24 cellular contexts compared by ENCODE assay signal in genomic region chrX:63750846-63751245, GRCh38. TPM values are rescaled to one million over a fixed set of nuclear protein-coding genes. Genes with fewer than 3 reads are reported as not detected.
DNase-seq lines count a peak whose midpoint lies in the region; ATAC-seq and TF ChIP-seq lines count a peak whose summit lies in the region.
"Had no signal": no experiment of that assay in that cellular context is flagged by ENCODE, and none has a peak within 500 bp of the region (broad histone marks: within the 10 kb centered on the region; RNA-seq: fewer than 3 reads in every experiment).

No MANE protein-coding gene starts in this region.

- H4K20me1 ChIP-seq in GM23338 (replicated peaks; ENCODE audit: insufficient read depth): no peaks in the 10 kb centered on the region; the same call in 1 of the 2 replicates

- POLR2A ChIA-PET in CD4-positive, alpha-beta T cell (lab: Charles Lee): no interaction called here

- no peaks in the 10 kb centered on the region for H3K9me3 ChIP-seq in stomach
- no peaks in the 10 kb centered on the region for H3K9me3 ChIP-seq in CD4-positive, alpha-beta T cell (ENCODE audit: control insufficient read depth, low read length)
- H3K9me3 ChIP-seq: heart left ventricle had no signal

- H3K4me3 Mint-ChIP-seq in GM23338 (no peak overlapping the region), neural crest cell (peak overlapping the region; percentile 93)
- H3K4me3 Mint-ChIP-seq in CD4-positive, alpha-beta T cell: no peak overlapping the region
- H3K4me3 Mint-ChIP-seq: activated T-cell treated with anti-CD3 and anti-CD28 coated beads, Interleukin-2, amount 50 U/mL, for 72 hours had no signal

- peaks cover 80% of the 10 kb centered on the region for H3K79me2 ChIP-seq in GM23338 (replicated peaks; ENCODE audit: insufficient read depth)

- no peak overlapping the region for H3K27ac ChIP-seq in GM23338 (ENCODE audit: low read depth)
- peak overlapping the region in 1 of 5 donors; percentile 11 for H3K27ac ChIP-seq in stomach
- H3K27ac ChIP-seq in CD4-positive, alpha-beta T cell (ENCODE audit: low read depth, low read length): no peak overlapping the region

- H3K36me3 ChIP-seq in GM23338 (ENCODE audit: insufficient read depth) (no peaks in the 10 kb centered on the region; the same call in 1 of the 2 replicates), stomach (no peaks in the 10 kb centered on the region)
- H3K36me3 ChIP-seq: heart left ventricle had no signal

- H3K27me3 ChIP-seq in GM23338 (ENCODE audit: insufficient read depth) (no peaks in the 10 kb centered on the region), stomach (no peaks in the 10 kb centered on the region)
- H3K27me3 ChIP-seq in CD4-positive, alpha-beta T cell (ENCODE audit: control insufficient read depth, insufficient read depth, low read length): no peaks in the 10 kb centered on the region
- H3K27me3 ChIP-seq: heart left ventricle had no signal

- H3K4me1 ChIP-seq in GM23338 (ENCODE audit: insufficient read depth): peaks cover 29% of the 10 kb centered on the region
- H3K4me1 ChIP-seq in stomach: peaks cover 0 to 39% (median 22%) of the 10 kb centered on the region in 4 donors

- intact Hi-C loops in stomach (cut with DNase I; ENCODE audit: low total_unique reads): no loop called here
- intact Hi-C loops in CD4-positive, alpha-beta T cell (cut with DNase I, micrococcal nuclease): loop anchor here (5.0 to 10.0 kb wide), 2 partner anchors 189 to 1784 kb away; partner anchors contain the start of gene LAS1L (in 2 of the 2)

- peaks cover 46% of the 10 kb centered on the region for H3K4me1 Mint-ChIP-seq in GM23338
- peaks cover 63% of the 10 kb centered on the region for H3K4me1 Mint-ChIP-seq in neural crest cell
- H3K4me1 Mint-ChIP-seq in CD4-positive, alpha-beta T cell (ENCODE audit: low read depth): peaks cover 57% of the 10 kb centered on the region

- 60 to 74% (median 69%) methylated on average over 2 of the region's 2 CpGs for WGBS in stomach, 5 donors

- H3K4me2 ChIP-seq in GM23338: peak overlapping the region; percentile 41; the same call in 1 of the 2 replicates

- H2AFZ ChIP-seq in GM23338: no peak overlapping the region

- H3F3A ChIP-seq in GM23338 (replicated peaks; ENCODE audit: low read depth): no peaks in the 10 kb centered on the region

- no peaks in the 10 kb centered on the region for H3K9me2 ChIP-seq in GM23338 (ENCODE audit: insufficient read depth)

- no peak for TF ChIP-seq CTCF in GM23338 (conservative IDR thresholded peaks at IDR 0.05; ENCODE audit: low read depth in 2 of 2)
- TF ChIP-seq CTCF in neural crest cell (conservative IDR thresholded peaks at IDR 0.05): no peak
- no peak for TF ChIP-seq CTCF in stomach (IDR thresholded peaks at IDR 0.05)
- TF ChIP-seq CTCF in CD4-positive, alpha-beta T cell (IDR thresholded peaks at IDR 0.05): no peak

- TF ChIP-seq POLR2A in stomach (IDR thresholded peaks at IDR 0.05): no peak

- H3K27ac Mint-ChIP-seq in GM23338 (no peak overlapping the region), neural crest cell (ENCODE audit: unreplicated experiment) (peak overlapping the region; percentile 69)
- no peak overlapping the region for H3K27ac Mint-ChIP-seq in CD4-positive, alpha-beta T cell
- H3K27ac Mint-ChIP-seq: activated T-cell treated with anti-CD3 and anti-CD28 coated beads, Interleukin-2, amount 50 U/mL, for 72 hours had no signal

- H3K9me3 Mint-ChIP-seq in GM23338: no peaks in the 10 kb centered on the region; the same call in 2 of the 3 replicates
- H3K9me3 Mint-ChIP-seq in neural crest cell: peaks cover 5% of the 10 kb centered on the region
- no peaks in the 10 kb centered on the region for H3K9me3 Mint-ChIP-seq in CD4-positive, alpha-beta T cell
- H3K9me3 Mint-ChIP-seq: activated T-cell treated with anti-CD3 and anti-CD28 coated beads, Interleukin-2, amount 50 U/mL, for 72 hours had no signal

- no peaks in the 10 kb centered on the region for H3K36me3 Mint-ChIP-seq in GM23338 (ENCODE audit: low read depth)
- no peaks in the 10 kb centered on the region for H3K36me3 Mint-ChIP-seq in neural crest cell (ENCODE audit: low read depth)
- H3K36me3 Mint-ChIP-seq in CD4-positive, alpha-beta T cell (ENCODE audit: low read depth): peaks cover 11% of the 10 kb centered on the region

- H3K4me3 ChIP-seq in GM23338: no peak overlapping the region
- H3K4me3 ChIP-seq in stomach: no peak overlapping the region
- H3K4me3 ChIP-seq: heart left ventricle had no signal

- no peak for TF ChIP-seq EP300 in stomach (IDR thresholded peaks at IDR 0.05)

- CTCF ChIA-PET in CD4-positive, alpha-beta T cell (lab: Charles Lee): no interaction called here

- peak; percentile 42 for DNase-seq in GM23338 (ENCODE audit: low spot score)
- DNase-seq in NCI-H524 (lab: John Stamatoyannopoulos, UW): peak; percentile 80 to 91
- peak; percentile 52 for DNase-seq in ecto neural progenitor cell (ENCODE audit: low spot score)
- DNase-seq in neural crest cell (ENCODE audit: low read depth, low spot score): no peak
- no peak for DNase-seq in stomach
- DNase-seq in NOMO-1 treated with DMSO at 0.1 percent for 48 hours (lab: John Stamatoyannopoulos, UW; ENCODE audit: unreplicated experiment): no peak
- no peak for DNase-seq in CD4-positive, alpha-beta T cell
- DNase-seq in activated CD8-positive, alpha-beta memory T cell treated with anti-CD3 and anti-CD28 coated beads, Interleukin-2, amount 50 U/mL, for 4 hours: no peak
- DNase-seq: activated CD4-positive, alpha-beta T cell treated with anti-CD3 and anti-CD28 coated beads for 48 hours; activated naive CD4-positive, alpha-beta T cell treated with Interleukin-2 at 50 U/mL for 16 hours; activated T-cell treated with anti-CD3 and anti-CD28 coated beads, Interleukin-2, amount 50 U/mL, for 72 hours; amniotic stem cell; dermis blood vessel endothelial cell; DMS153; heart left ventricle; IMR-90; left cardiac atrium; mesenchymal stem cell; naive B cell; NCI-H1105; NCI-H526 treated with DMSO at 0.1 percent for 48 hours; stimulated activated naive CD4-positive, alpha-beta T cell treated with Interleukin-2 at 50 U/mL for 16 hours had no signal

- H3K27me3 Mint-ChIP-seq in GM23338 (ENCODE audit: insufficient read depth, low read depth, poor library complexity) (peaks cover 7% of the 10 kb centered on the region), neural crest cell (ENCODE audit: low read depth) (no peaks in the 10 kb centered on the region)
- no peaks in the 10 kb centered on the region for H3K27me3 Mint-ChIP-seq in CD4-positive, alpha-beta T cell
- H3K27me3 Mint-ChIP-seq: naive B cell had no signal

- ATAC-seq in GM23338: no peak
- no peak for ATAC-seq in CD4-positive, alpha-beta T cell (ENCODE audit: poor library complexity)
- ATAC-seq: activated T-cell treated with anti-CD3 and anti-CD28 coated beads, Interleukin-2, amount 50 U/mL, for 72 hours; heart left ventricle; left cardiac atrium; sciatic nerve; SK-N-SH treated with all-trans-retinoic acid at 6 μM for 48 hours had no signal

TF ChIP-seq in GM23338, 12 proteins besides CTCF, POLR2A, EP300 and RAD21:
- TF ChIP-seq CREB1 (CRISPR knock-in tag; IDR thresholded peaks at IDR 0.05; ENCODE audit: low read depth) (no peak), EZH2phosphoT487 (IDR thresholded peaks at IDR 0.05; ENCODE audit: unreplicated experiment) (no peak), NANOG (IDR thresholded peaks at IDR 0.05; ENCODE audit: borderline replicate concordance) (no peak), STAT1 (IDR thresholded peaks at IDR 0.05; ENCODE audit: unreplicated experiment) (no peak), EZH2 (IDR thresholded peaks at IDR 0.05; ENCODE audit: low read depth, unreplicated experiment) (no peak), REST (IDR thresholded peaks at IDR 0.05; ENCODE audit: unreplicated experiment) (no peak), JUNB (IDR thresholded peaks at IDR 0.05; ENCODE audit: unreplicated experiment) (no peak)

RNA-seq across cellular contexts. Expression of gene ARHGEF9, which starts 34.2 kb away (rescaled TPM):
- 23.1 and 28.2 TPM in 2 replicates for total RNA-seq in GM23338 (2014; rRNA removed; shearing (Covaris generic))
- polyA plus RNA-seq in GM23338 (2016; fragmentation: Nextera tagmentation; extraction: Ambion mirVana) (34.2 and 35.9 TPM in 2 replicates), stomach (10 to 100 TPM in 2 of 3 donors, 1 to 10 TPM in 1; 7.6 to 12.9 (median 12.1) TPM)
- total RNA-seq in neural crest cell (40.9 and 43.6 TPM in 2 replicates), stomach (100 to 1,000 TPM in 1 of 5 donors, 10 to 100 TPM in 4; 10.3 to 103 (median 35.1) TPM)
- total RNA-seq in CD4-positive, alpha-beta T cell: 10 to 100 TPM; 19.1 to 19.5 TPM

Comparison
In these comparisons a context has a peak if more than half of its experiments do, and no peak if none do; other contexts are left out.
1. DNase-seq: peak in GM23338 (single experiment), NCI-H524 (2 of 2) and ecto neural progenitor cell (single experiment); none in neural crest cell (single experiment), stomach (single experiment), NOMO-1 treated with DMSO at 0.1 percent for 48 hours (single experiment), CD4-positive, alpha-beta T cell (0 of 10) and activated CD8-positive, alpha-beta memory T cell treated with anti-CD3 and anti-CD28 coated beads, Interleukin-2, amount 50 U/mL, for 4 hours (single experiment).